4 cellular contexts compared by ENCODE assay signal in the genomic region with DNA sequence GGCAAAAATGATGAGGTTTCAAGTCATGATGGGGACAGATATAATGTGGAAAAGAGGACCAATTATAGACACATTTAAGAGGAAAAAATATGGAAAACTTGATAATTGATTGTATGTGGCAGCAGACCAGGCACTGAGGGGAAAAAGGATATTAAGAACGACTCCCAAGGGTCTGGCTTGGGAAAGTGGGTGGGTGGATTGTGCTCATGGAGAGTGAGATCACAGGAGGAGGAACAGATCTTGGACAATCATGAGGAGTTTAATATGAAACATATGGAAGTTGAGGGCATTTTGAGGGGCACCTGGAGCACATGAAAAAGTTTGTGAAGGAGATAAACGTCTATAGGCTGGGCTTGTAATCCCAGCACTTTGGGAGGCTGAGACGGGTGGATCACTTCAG.
"Had no signal": no experiment of that assay in that cellular context is flagged by ENCODE, and none has a peak within 500 bp of the region (broad histone marks: within the 10 kb centered on the region; RNA-seq: fewer than 3 reads in every experiment).

No MANE protein-coding gene starts in this region.

- H3K27ac ChIP-seq: HL-60 had no signal

- DNase-seq: IMR-90, KBM-7 had no signal

- H3K4me3 ChIP-seq: K562 had no signal
